In the genomic region with DNA sequence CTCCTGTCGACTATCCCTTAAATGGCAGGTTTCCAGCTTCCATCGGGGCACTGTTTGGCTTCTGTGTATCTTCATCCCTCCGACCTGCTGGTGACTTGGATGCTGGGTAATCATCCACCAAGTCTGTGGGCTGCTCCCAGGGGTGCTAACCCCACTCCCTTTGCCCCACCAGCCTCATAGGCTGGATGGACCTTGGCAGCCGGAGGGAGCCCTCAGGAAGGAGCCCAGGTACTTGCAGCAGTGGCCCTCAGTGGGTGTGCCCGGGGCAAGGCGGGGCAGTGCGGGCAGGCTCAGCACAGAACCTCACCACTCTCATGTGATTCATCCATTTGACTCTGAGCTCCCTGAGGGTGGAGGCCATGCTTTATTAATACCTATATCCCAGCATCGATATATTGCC, we compare ENCODE assay signal across 23 cellular contexts.
"Had no signal": no experiment of that assay in that cellular context is flagged by ENCODE, and none has a peak within 500 bp of the region (broad histone marks: within the 10 kb centered on the region; RNA-seq: fewer than 3 reads in every experiment).

No MANE protein-coding gene starts in this region.

- H3K4me3 ChIP-seq: SK-N-MC had no signal

- H3K9ac ChIP-seq: KMS-11 had no signal

- H3K4me2 ChIP-seq: KMS-11 had no signal

- H3K27ac ChIP-seq: brain microvascular endothelial cell, KMS-11, SK-N-MC, VCaP had no signal

- H3K4me1 Mint-ChIP-seq: activated CD4-positive, alpha-beta memory T cell treated with anti-CD3 and anti-CD28 coated beads, Interleukin-2, amount 10 ng/mL, durations not matched to agents 7 days and 5 days; activated CD4-positive, alpha-beta T cell treated with anti-CD3 and anti-CD28 coated beads for 36 hours; activated T-helper 17 cell treated with anti-CD3 and anti-CD28 coated beads, Interleukin-2, amount 50 U/mL, for 72 hours had no signal

- ATAC-seq: activated CD4-positive, alpha-beta T cell treated with anti-CD3 and anti-CD28 coated beads for 36 hours; activated T-helper 17 cell treated with anti-CD3 and anti-CD28 coated beads, Interleukin-2, amount 50 U/mL, for 72 hours; Right ventricle myocardium inferior had no signal

- H3K27me3 ChIP-seq: brain microvascular endothelial cell had no signal

- H3K27ac Mint-ChIP-seq: activated CD4-positive, alpha-beta memory T cell treated with anti-CD3 and anti-CD28 coated beads, Interleukin-2, amount 10 ng/mL, durations not matched to agents 7 days and 5 days; activated CD4-positive, alpha-beta T cell treated with anti-CD3 and anti-CD28 coated beads for 36 hours; activated naive CD4-positive, alpha-beta T cell treated with anti-CD3 and anti-CD28 coated beads for 36 hours; activated naive CD8-positive, alpha-beta T cell; activated T-helper 17 cell treated with anti-CD3 and anti-CD28 coated beads, Interleukin-2, amount 50 U/mL, for 72 hours had no signal

- H3K9me3 Mint-ChIP-seq: activated CD4-positive, alpha-beta memory T cell treated with anti-CD3 and anti-CD28 coated beads, Interleukin-2, amount 10 ng/mL, durations not matched to agents 7 days and 5 days; activated naive CD4-positive, alpha-beta T cell treated with anti-CD3 and anti-CD28 coated beads for 36 hours; activated T-helper 17 cell treated with anti-CD3 and anti-CD28 coated beads, Interleukin-2, amount 50 U/mL, for 72 hours had no signal

- H3K4me3 Mint-ChIP-seq: activated CD4-positive, alpha-beta memory T cell treated with anti-CD3 and anti-CD28 coated beads, Interleukin-2, amount 10 ng/mL, durations not matched to agents 7 days and 5 days; activated CD4-positive, alpha-beta T cell treated with anti-CD3 and anti-CD28 coated beads for 36 hours; activated naive CD4-positive, alpha-beta T cell treated with anti-CD3 and anti-CD28 coated beads for 36 hours; activated naive CD8-positive, alpha-beta T cell; activated T-helper 17 cell treated with anti-CD3 and anti-CD28 coated beads, Interleukin-2, amount 50 U/mL, for 72 hours had no signal

- H3K36me3 Mint-ChIP-seq: activated naive CD8-positive, alpha-beta T cell had no signal

- H3K36me3 ChIP-seq: brain microvascular endothelial cell had no signal

- DNase-seq: activated CD4-positive, alpha-beta memory T cell treated with anti-CD3 and anti-CD28 coated beads, Interleukin-2, amount 10 ng/mL, durations not matched to agents 7 days and 5 days; activated CD4-positive, alpha-beta T cell treated with anti-CD3 and anti-CD28 coated beads for 36 hours; activated CD4-positive, alpha-beta T cell treated with anti-CD3 and anti-CD28 coated beads, Interleukin-2, amount 50 U/mL, for 1 hour; activated gamma-delta T cell; activated naive CD4-positive, alpha-beta T cell treated with anti-CD3 and anti-CD28 coated beads for 36 hours; activated T-cell treated with anti-CD3 and anti-CD28 coated beads for 4 hours; activated T-cell treated with anti-CD3 and anti-CD28 coated beads, Interleukin-2, amount 50 U/mL, for 48 hours; amygdala; brain microvascular endothelial cell; NCI-H1092; NCI-H1417; NCI-H1930; NCI-H2171; NCI-H2227 treated with DMSO at 0.1 percent for 48 hours; NCI-H526; NCI-H82; T-helper 1 cell had no signal
